8 cellular contexts compared by ENCODE assay signal in genomic region chr16:67183627-67184452, GRCh38. TPM values are rescaled to one million over a fixed set of nuclear protein-coding genes. Genes with fewer than 3 reads are reported as not detected.
A peak's percentile ranks its signal among the peaks of the same experiment; 100 is the strongest.
DNase-seq lines count a peak whose midpoint lies in the region; ATAC-seq and TF ChIP-seq lines count a peak whose summit lies in the region.

Gene MATCAP1, minus strand, starts transcription at chr16:67183963. Its CDS starts 3,353 bp downstream, at chr16:67180610.

- peak; percentile 80 for TF ChIP-seq POLR2A in erythroblast (IDR thresholded peaks at IDR 0.05; ENCODE audit: low read length)

- TSS peak; percentile 61 for BruUV-seq in PC-9 (replicated peaks; lab: Mats Ljungman, UMichigan)

- no peak for TF ChIP-seq CTCF in PC-9 (conservative IDR thresholded peaks at IDR 0.05)

- peaks cover 16% of the 10 kb centered on the region for H3K79me2 ChIP-seq in PC-9 (ENCODE audit: low read depth)

- H3K36me3 ChIP-seq in PC-9 (ENCODE audit: low read depth) = no peaks in the 10 kb centered on the region
- H3K36me3 ChIP-seq in mucosa of rectum (ENCODE audit: control insufficient read depth in 2 of 2, insufficient read depth in 2 of 2, low read length in 2 of 2) = no peaks in the 10 kb centered on the region

- peak within 1 kb of the TSS; percentile 85 to 93 for H3K9ac ChIP-seq in mucosa of rectum (ENCODE audit: low read depth in 1 of 2, low read length in 2 of 2)

- POLR2A ChIA-PET in PC-9 (lab: Charles Lee; ENCODE audit: unreplicated experiment) = no interaction called here

- H3K9me3 ChIP-seq in PC-9 (ENCODE audit: insufficient read depth, low read depth) (no peaks in the 10 kb centered on the region), mucosa of rectum (ENCODE audit: control insufficient read depth in 2 of 2, low read length in 2 of 2) (no peaks in the 10 kb centered on the region)

- H3K4me2 ChIP-seq in PC-9 = peak within 1 kb of the TSS; percentile 84

- DNase-seq in DMS53 (lab: John Stamatoyannopoulos, UW) = peak; percentile 97
- DNase-seq in KBM-7 = peak; percentile 98
- DNase-seq in PC-9 = peak; percentile 93 to 97
- DNase-seq in activated T-cell treated with anti-CD3 and anti-CD28 coated beads for 48 hours (ENCODE audit: low read depth) = peak; percentile 88
- peak; percentile 96 to 98 for DNase-seq in erythroblast (lab: John Stamatoyannopoulos, UW)
- DNase-seq in stimulated activated CD8-positive, alpha-beta memory T cell treated with anti-CD3 and anti-CD28 coated beads, Interleukin-4, amount 100 ng/mL, for 4 hours (ENCODE audit: low read depth in 2 of 2, low spot score in 1 of 2) = peak; percentile 82 to 86

- CTCF ChIA-PET in PC-9 (lab: Charles Lee) = no interaction called here

- H3K27me3 ChIP-seq in PC-9 (ENCODE audit: insufficient read depth, low read depth) (no peaks in the 10 kb centered on the region), mucosa of rectum (ENCODE audit: control insufficient read depth in 2 of 2, insufficient read depth in 2 of 2, low read length in 2 of 2) (peaks cover 0 to 2% of the 10 kb centered on the region in 2 donors)

- H3K9me2 ChIP-seq in PC-9 (ENCODE audit: insufficient read depth) = no peaks in the 10 kb centered on the region

- no peaks in the 10 kb centered on the region for H4K20me1 ChIP-seq in PC-9 (ENCODE audit: insufficient read depth)

- H3K4me1 ChIP-seq in PC-9 (replicated peaks; ENCODE audit: insufficient read depth) = peaks cover 46% of the 10 kb centered on the region
- H3K4me1 ChIP-seq in mucosa of rectum (ENCODE audit: control insufficient read depth in 2 of 2, insufficient read depth in 2 of 2, low read length in 2 of 2) = peaks cover 26% of the 10 kb centered on the region in 2 donors

- intact Hi-C loops in PC-9 (cut with micrococcal nuclease; ENCODE audit: unreplicated experiment) = loop anchor here (2.0 kb wide), 1 partner anchor 71 kb away; no protein-coding TSS in a partner anchor

- in situ Hi-C loops in KBM-7 (cut with MboI; ENCODE audit: low pct_unique_long_range_greater_than_20kb, low sequenced_read_pairs) = no loop called here

- peak; percentile 92 for ATAC-seq in GM21723 (IDR thresholded peaks at IDR 0.05; ENCODE audit: unreplicated experiment)

- peak within 1 kb of the TSS; percentile 66 for H3K27ac ChIP-seq in PC-9
- peak within 1 kb of the TSS; percentile 97 for H3K27ac ChIP-seq in mucosa of rectum (ENCODE audit: low read depth in 2 of 2, low read length in 2 of 2)

- peak within 1 kb of the TSS; percentile 75 for H2AFZ ChIP-seq in PC-9

- H3K4me3 ChIP-seq in PC-9 (peak within 1 kb of the TSS; percentile 67), mucosa of rectum (ENCODE audit: low read length in 2 of 2) (peak within 1 kb of the TSS; percentile 86 to 92)

- H3F3A ChIP-seq in PC-9 (ENCODE audit: insufficient read depth, low read depth) = peaks cover 25% of the 10 kb centered on the region; the same call in 1 of the 2 replicates

RNA-seq across cellular contexts. Expression of gene MATCAP1, which starts in this region (rescaled TPM):
- total RNA-seq in PC-9 (2021) = 21.7 and 24.6 TPM in 2 replicates

Comparison
In these comparisons a context has a peak if more than half of its experiments do, and no peak if none do; other contexts are left out.
1. Peak in every context shown above with its lines: DNase-seq, ATAC-seq, H3K4me3 ChIP-seq and H3K27ac ChIP-seq.